In the genomic region with DNA sequence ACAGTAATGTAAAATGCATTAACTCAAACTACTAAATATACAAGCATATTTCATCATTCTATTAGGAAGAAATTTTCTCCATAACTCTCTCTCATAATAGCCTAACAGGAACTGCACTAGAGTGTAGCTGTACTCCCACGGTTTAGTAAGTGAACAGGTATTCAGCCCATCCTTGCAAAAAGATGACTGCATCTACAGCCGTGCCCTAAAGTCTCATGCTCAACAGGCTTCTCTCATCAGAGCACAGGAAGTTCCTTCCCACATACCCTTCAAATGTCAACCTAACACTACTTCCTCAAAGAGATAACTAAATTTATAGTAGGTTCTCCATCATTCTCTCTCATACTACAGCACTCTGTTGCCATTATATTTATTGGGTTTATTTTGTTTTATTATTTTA, we compare ENCODE assay signal across 8 cellular contexts.
A peak's percentile ranks its signal among the peaks of the same experiment; 100 is the strongest.
DNase-seq lines count a peak whose midpoint lies in the region; FAIRE-seq and TF ChIP-seq lines count a peak whose summit lies in the region.

No MANE protein-coding gene starts in this region.

- no peaks in the 10 kb centered on the region for H3K79me2 ChIP-seq in hepatocyte

- H3K27me3 ChIP-seq in small intestine (ENCODE audit: control insufficient read depth in 2 of 2, insufficient read depth in 2 of 2, low read length in 2 of 2) (no peaks in the 10 kb centered on the region), uterus (no peaks in the 10 kb centered on the region), hepatocyte (no peaks in the 10 kb centered on the region)

- no peak overlapping the region for H3K4me2 ChIP-seq in hepatocyte

- H4K20me1 ChIP-seq in hepatocyte (ENCODE audit: insufficient read depth, poor library complexity, severe bottlenecking) = no peaks in the 10 kb centered on the region

- peak; percentile 33 for DNase-seq in activated CD8-positive, alpha-beta memory T cell treated with anti-CD3 and anti-CD28 coated beads, Interleukin-2, amount 50 U/mL, for 4 hours
- no peak for DNase-seq in activated CD8-positive, alpha-beta memory T cell treated with anti-CD3 and anti-CD28 coated beads, Interleukin-2, amount 50 U/mL, for 48 hours
- peak; percentile 86 for DNase-seq in NB4 (ENCODE audit: low read depth)
- DNase-seq in astrocyte of the spinal cord (ENCODE audit: low read depth, low spot score) = peak; percentile 80
- DNase-seq in small intestine = peak; percentile 43
- no peak for DNase-seq in uterus
- DNase-seq in hepatocyte (ENCODE audit: low spot score) = no peak
- no peak for DNase-seq in NCI-H774 (lab: John Stamatoyannopoulos, UW)

- 50 to 78% (median 58%) methylated on average over 2 of the region's 2 CpGs for WGBS in small intestine, 3 donors
- WGBS in hepatocyte (ENCODE audit: low lambda C conversion rate, missing lambda C conversion rate) = 78% methylated on average over 2 of the region's 2 CpGs

- in situ Hi-C loops in astrocyte of the spinal cord (cut with HindIII; ENCODE audit: low sequenced_read_pairs) = no loop called here

- H3K4me1 ChIP-seq in small intestine (ENCODE audit: control insufficient read depth in 2 of 2, insufficient read depth in 1 of 2, low read depth in 1 of 2, low read length in 1 of 2) (peaks cover 0 to 5% of the 10 kb centered on the region in 2 donors), uterus (peaks cover 0 to 7% of the 10 kb centered on the region in 2 donors), hepatocyte (ENCODE audit: insufficient read depth) (no peaks in the 10 kb centered on the region)

- no peak for FAIRE-seq in small intestine (lab: Jason Lieb, UNC)

- H3K27ac ChIP-seq in small intestine (ENCODE audit: low read depth in 1 of 2, low read length in 1 of 2) = no peak overlapping the region
- H3K27ac ChIP-seq in uterus = peak overlapping the region in 1 of 2 donors; percentile 23
- no peak overlapping the region for H3K27ac ChIP-seq in hepatocyte

- no peaks in the 10 kb centered on the region for H3K9me2 ChIP-seq in hepatocyte (replicated peaks; ENCODE audit: insufficient read depth)

- H3K36me3 ChIP-seq in small intestine (ENCODE audit: control insufficient read depth in 2 of 2, insufficient read depth in 2 of 2, low read length in 2 of 2) = no peaks in the 10 kb centered on the region
- H3K36me3 ChIP-seq in uterus = no peaks in the 10 kb centered on the region
- no peaks in the 10 kb centered on the region for H3K36me3 ChIP-seq in hepatocyte (replicated peaks; ENCODE audit: insufficient read depth, low read depth)

- intact Hi-C loops in uterus (cut with DNase I; ENCODE audit: low total_unique reads) = no loop called here

- TF ChIP-seq CTCF in NB4 (IDR thresholded peaks at IDR 0.05; ENCODE audit: low read depth, low read length) (no peak), astrocyte of the spinal cord (IDR thresholded peaks at IDR 0.05; ENCODE audit: low read depth, low read length) (no peak), uterus (IDR thresholded peaks at IDR 0.05) (no peak), hepatocyte (IDR thresholded peaks at IDR 0.05; ENCODE audit: poor library complexity) (no peak)

- no peaks in the 10 kb centered on the region for H3K9me3 ChIP-seq in small intestine (ENCODE audit: control insufficient read depth, low read depth)
- no peaks in the 10 kb centered on the region for H3K9me3 ChIP-seq in uterus
- no peaks in the 10 kb centered on the region for H3K9me3 ChIP-seq in hepatocyte (ENCODE audit: low read depth)

- H3K4me3 ChIP-seq in NB4 (ENCODE audit: low read depth, low read length) (no peak overlapping the region), astrocyte of the spinal cord (ENCODE audit: low read depth, low read length) (no peak overlapping the region), small intestine (ENCODE audit: low read depth in 1 of 2, low read length in 2 of 2) (no peak overlapping the region), uterus (no peak overlapping the region), hepatocyte (no peak overlapping the region)

- H2AFZ ChIP-seq in hepatocyte = no peak overlapping the region

- TF ChIP-seq POLR2A in NB4 (IDR thresholded peaks at IDR 0.05; ENCODE audit: extremely low read depth, insufficient read length) (no peak), uterus (IDR thresholded peaks at IDR 0.05) (no peak)

Comparison
In these comparisons a context has a peak if more than half of its experiments do, and no peak if none do; other contexts are left out.
1. DNase-seq: peak in activated CD8-positive, alpha-beta memory T cell treated with anti-CD3 and anti-CD28 coated beads, Interleukin-2, amount 50 U/mL, for 4 hours (single experiment), NB4 (single experiment), astrocyte of the spinal cord (single experiment) and small intestine (single experiment); none in activated CD8-positive, alpha-beta memory T cell treated with anti-CD3 and anti-CD28 coated beads, Interleukin-2, amount 50 U/mL, for 48 hours (single experiment), uterus (0 of 2), hepatocyte (single experiment) and NCI-H774 (single experiment).